ENCODE assay signal across 26 cellular contexts in genomic region chr17:41653421-41654133, GRCh38. TPM values are rescaled to one million over a fixed set of nuclear protein-coding genes. Genes with fewer than 3 reads are reported as not detected.
DNase-seq lines count a peak whose midpoint lies in the region; ATAC-seq, FAIRE-seq and TF ChIP-seq lines count a peak whose summit lies in the region.
"Had no signal": no experiment of that assay in that cellular context is flagged by ENCODE, and none has a peak within 500 bp of the region (broad histone marks: within the 10 kb centered on the region; RNA-seq: fewer than 3 reads in every experiment).

No MANE protein-coding gene starts in this region.

- FAIRE-seq in bronchial epithelial cell (lab: Jason Lieb, UNC) = peak; percentile 32
- FAIRE-seq: D721Med had no signal

- no peak for TF ChIP-seq POLR2A in suprapubic skin (IDR thresholded peaks at IDR 0.05)

- TF ChIP-seq EP300 in suprapubic skin (IDR thresholded peaks at IDR 0.05) = no peak

- no peak for ATAC-seq in lower lobe of right lung
- ATAC-seq: natural killer cell, psoas muscle had no signal

- no peaks in the 10 kb centered on the region for H3K36me3 ChIP-seq in bronchial epithelial cell (ENCODE audit: control insufficient read depth, insufficient read depth, low read length)
- H3K36me3 ChIP-seq in lower lobe of right lung = no peaks in the 10 kb centered on the region
- H3K36me3 ChIP-seq in suprapubic skin = no peaks in the 10 kb centered on the region

- H3K9me3 ChIP-seq in lower lobe of right lung = no peaks in the 10 kb centered on the region
- no peaks in the 10 kb centered on the region for H3K9me3 ChIP-seq in suprapubic skin
- H3K9me3 ChIP-seq: psoas muscle had no signal

- H3K4me3 ChIP-seq in bronchial epithelial cell (ENCODE audit: low read depth, low read length) = no peak overlapping the region
- H3K4me3 ChIP-seq in lower lobe of right lung = no peak overlapping the region
- H3K4me3 ChIP-seq in suprapubic skin = no peak overlapping the region
- H3K4me3 ChIP-seq: psoas muscle had no signal

- intact Hi-C loops in lower lobe of right lung (cut with DNase I) = no loop called here

- DNase-seq in HT-29 (ENCODE audit: low spot score) = peak; percentile 22
- DNase-seq in bronchial epithelial cell (ENCODE audit: low read depth) = no peak
- no peak for DNase-seq in lower lobe of right lung
- DNase-seq in suprapubic skin (ENCODE audit: low spot score in 2 of 2) = no peak
- no peak for DNase-seq in activated CD4-positive, alpha-beta T cell treated with anti-CD3 and anti-CD28 coated beads for 4 hours
- DNase-seq in NCI-H2081 treated with DMSO at 0.1 percent for 48 hours (lab: John Stamatoyannopoulos, UW) = no peak
- no peak for DNase-seq in activated effector memory CD4-positive, alpha-beta T cell treated with Interleukin-2 at 50 U/mL for 16 hours
- DNase-seq in NCI-H1105 (lab: John Stamatoyannopoulos, UW) = no peak
- DNase-seq: ACHN; activated CD8-positive, alpha-beta memory T cell treated with anti-CD3 and anti-CD28 coated beads, Interleukin-2, amount 50 U/mL, for 48 hours; activated gamma-delta T cell; foreskin fibroblast; hippocampal formation; mesenchymal stem cell; natural killer cell; NCI-H1694 treated with DMSO at 0.1 percent for 48 hours; NCI-H345; NCI-H82; OCI-M1; T-helper 2 cell had no signal

- TF ChIP-seq CTCF in bronchial epithelial cell (IDR thresholded peaks at IDR 0.05; ENCODE audit: insufficient read depth, low read length, severe bottlenecking) = no peak
- no peak for TF ChIP-seq CTCF in lower lobe of right lung (IDR thresholded peaks at IDR 0.05)
- no peak for TF ChIP-seq CTCF in suprapubic skin (IDR thresholded peaks at IDR 0.05)

- H3K4me1 ChIP-seq in lower lobe of right lung = peaks cover 34% of the 10 kb centered on the region
- H3K4me1 ChIP-seq in suprapubic skin = peaks cover 91% of the 10 kb centered on the region

- no peaks in the 10 kb centered on the region for H3K27me3 ChIP-seq in bronchial epithelial cell (ENCODE audit: control insufficient read depth, insufficient read depth, low read length)
- H3K27me3 ChIP-seq in lower lobe of right lung (ENCODE audit: low read depth) = no peaks in the 10 kb centered on the region
- no peaks in the 10 kb centered on the region for H3K27me3 ChIP-seq in suprapubic skin

- 52% methylated on average over 6 of the region's 8 CpGs for WGBS in suprapubic skin

- H3K27ac ChIP-seq in lower lobe of right lung (peak overlapping the region; percentile 88), suprapubic skin (peak overlapping the region; percentile 99)
- H3K27ac ChIP-seq: C4-2B, HL-60, psoas muscle, VCaP had no signal

RNA-seq across cellular contexts. Expression of gene KRT17, which starts 29.2 kb away (rescaled TPM):
- 286 and 297 TPM in 2 replicates for total RNA-seq in HT-29 (2014; rRNA removed; shearing (Covaris generic))
- 25,286 and 30,463 TPM in 2 replicates for total RNA-seq in bronchial epithelial cell
- 2.6 TPM for total RNA-seq in lower lobe of right lung
- 1,000 to 10,000 TPM in 2 of 4 donors, 100 to 1,000 TPM in 2; 434 to 2,751 (median 1,314) TPM for total RNA-seq in suprapubic skin
- total RNA-seq: natural killer cell, psoas muscle, SK-MEL-5 had no signal

RNA-seq across cellular contexts. Expression of gene EIF1, which starts 35.1 kb away (rescaled TPM):
- 81.6 and 91.6 TPM in 2 replicates for total RNA-seq in HT-29 (2014; rRNA removed; shearing (Covaris generic))
- total RNA-seq in bronchial epithelial cell (191 and 204 TPM in 2 replicates), lower lobe of right lung (943 TPM), suprapubic skin (100 to 1,000 TPM; 238 to 471 (median 430) TPM)

RNA-seq across cellular contexts. Expression of gene KRT16, which starts 41.0 kb away (rescaled TPM):
- 0.38 and 2.1 TPM in 2 replicates for total RNA-seq in HT-29 (2014; rRNA removed; shearing (Covaris generic))
- total RNA-seq in bronchial epithelial cell (1,390 and 10,131 TPM in 2 replicates), lower lobe of right lung (not detected), suprapubic skin (100 to 1,000 TPM in 3 of 4 donors, 10 to 100 TPM in 1; 65.7 to 772 (median 341) TPM)
- total RNA-seq: natural killer cell, SK-MEL-5 had no signal

RNA-seq across cellular contexts. Expression of gene GAST, which starts 58.6 kb away (rescaled TPM):
- not detected in 2 replicates for total RNA-seq in HT-29 (2014; rRNA removed; shearing (Covaris generic))
- total RNA-seq in bronchial epithelial cell (0.90 TPM in 1 of 2 replicates, not detected in the other), lower lobe of right lung (not detected), suprapubic skin (not detected)
- total RNA-seq: natural killer cell, psoas muscle, SK-MEL-5 had no signal

Comparison
In these comparisons a context has a peak if more than half of its experiments do, and no peak if none do; other contexts are left out.
1. RNA of gene KRT17, which starts 29.2 kb away (total RNA-seq): 25,286 to 30,463 TPM in bronchial epithelial cell, 434 to 2,751 TPM in suprapubic skin and 286 to 297 TPM in HT-29; 2.6 TPM in lower lobe of right lung (single experiment); every median in the first group is over 10 times any median in the second.
2. RNA of gene KRT16, which starts 41.0 kb away (total RNA-seq): 1,390 to 10,131 TPM in bronchial epithelial cell and 65.7 to 772 TPM in suprapubic skin; 0.38 to 2.1 TPM in HT-29 and not detected in lower lobe of right lung (single experiment); every median in the first group is over 10 times any median in the second.